ENCODE assay signal across 17 cellular contexts in the genomic region with DNA sequence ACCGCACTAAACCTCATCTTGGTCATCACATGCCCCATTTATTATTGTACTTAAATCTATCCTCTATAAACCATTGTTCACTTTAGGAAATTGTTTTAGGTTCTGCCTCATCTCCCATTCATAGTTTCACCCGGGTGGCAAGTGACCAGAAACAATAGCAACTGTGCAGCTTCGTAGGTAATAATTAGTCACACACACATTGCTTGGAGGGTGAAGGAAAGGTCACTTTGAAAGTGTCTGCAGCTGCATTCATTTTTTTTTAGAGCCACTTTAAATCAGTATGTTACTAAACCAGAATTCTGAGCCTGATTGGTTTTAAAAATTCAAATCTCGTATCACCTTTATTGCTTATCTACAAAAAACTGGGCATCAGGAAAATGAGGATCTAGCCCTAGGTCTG.
A peak's percentile ranks its signal among the peaks of the same experiment; 100 is the strongest.
DNase-seq lines count a peak whose midpoint lies in the region; ATAC-seq and TF ChIP-seq lines count a peak whose summit lies in the region.
"Had no signal": no experiment of that assay in that cellular context is flagged by ENCODE, and none has a peak within 500 bp of the region (broad histone marks: within the 10 kb centered on the region; RNA-seq: fewer than 3 reads in every experiment).

No MANE protein-coding gene starts in this region.

- no peak overlapping the region for H3K4me2 ChIP-seq in hepatocyte
- H3K4me2 ChIP-seq: BLaER1 had no signal

- no peaks in the 10 kb centered on the region for H3K9me2 ChIP-seq in hepatocyte (replicated peaks; ENCODE audit: insufficient read depth)

- H3K36me3 Mint-ChIP-seq in HFFc6 (ENCODE audit: low read depth) = peaks cover 5% of the 10 kb centered on the region; the same call in 1 of the 2 replicates

- H3K27ac ChIP-seq in SJSA1 (peak overlapping the region; percentile 34; the same call in 1 of the 2 replicates), hepatocyte (no peak overlapping the region), esophagus muscularis mucosa (replicated peaks in 1 of 4) (no peak overlapping the region)
- H3K27ac ChIP-seq: BLaER1, gastroesophageal sphincter had no signal

- 59% methylated on average over 4 of the region's 4 CpGs for WGBS in hepatocyte (ENCODE audit: low lambda C conversion rate, missing lambda C conversion rate)
- 66% methylated on average over 4 of the region's 4 CpGs for WGBS in esophagus muscularis mucosa

- peaks cover 93% of the 10 kb centered on the region; the same call in 1 of the 2 replicates for H3K4me1 Mint-ChIP-seq in HFFc6 (ENCODE audit: low read depth)
- H3K4me1 Mint-ChIP-seq: stimulated activated naive CD8-positive, alpha-beta T cell treated with anti-CD3 and anti-CD28 coated beads, Interleukin-15, amount 100 ng/mL, for 72 hours had no signal

- H3K9me3 Mint-ChIP-seq in HFFc6 = no peaks in the 10 kb centered on the region
- H3K9me3 Mint-ChIP-seq: activated T-cell treated with anti-CD3 and anti-CD28 coated beads, Interleukin-2, amount 50 U/mL, for 24 hours; dendritic cell treated with granulocyte-macrophage colony-stimulating factor and Interleukin-4, amounts not matched to agents 40 ng/mL and 50 ng/mL, for 4 days had no signal

- H3K27me3 Mint-ChIP-seq in HFFc6 (ENCODE audit: insufficient read depth) = peaks cover 12% of the 10 kb centered on the region
- H3K27me3 Mint-ChIP-seq: dendritic cell treated with granulocyte-macrophage colony-stimulating factor and Interleukin-4, amounts not matched to agents 40 ng/mL and 50 ng/mL, for 4 days; stimulated activated naive CD8-positive, alpha-beta T cell treated with anti-CD3 and anti-CD28 coated beads, Interleukin-15, amount 100 ng/mL, for 72 hours had no signal

- intact Hi-C loops in esophagus muscularis mucosa (cut with DNase I) = no loop called here

- H3K4me1 ChIP-seq in SJSA1 (replicated peaks) (peaks cover 54% of the 10 kb centered on the region), hepatocyte (ENCODE audit: insufficient read depth) (peaks cover 8% of the 10 kb centered on the region), esophagus muscularis mucosa (peaks cover 5 to 36% (median 12%) of the 10 kb centered on the region in 4 donors)
- H3K4me1 ChIP-seq: BLaER1 had no signal

- DNase-seq in COR-L47 (lab: John Stamatoyannopoulos, UW) (peak; percentile 55), HFFc6 (no peak), SJSA1 (ENCODE audit: low read depth in 1 of 2, low spot score in 2 of 2) (peak; percentile 43 to 46), kidney glomerular epithelial cell (lab: John Stamatoyannopoulos, UW) (peak; percentile 73), hepatocyte (ENCODE audit: low spot score) (no peak), middle frontal gyrus (ENCODE audit: extremely low spot score, low spot score) (no peak), esophagus muscularis mucosa (ENCODE audit: extremely low spot score) (no peak)
- DNase-seq: activated T-cell treated with anti-CD3 and anti-CD28 coated beads, Interleukin-2, amount 50 U/mL, for 24 hours; Kasumi-1; left cardiac atrium; small intestine; stimulated activated naive CD8-positive, alpha-beta T cell treated with anti-CD3 and anti-CD28 coated beads, Interleukin-15, amount 100 ng/mL, for 72 hours; T-helper 1 cell had no signal

- ATAC-seq in HG02763 (IDR thresholded peaks at IDR 0.05; ENCODE audit: unreplicated experiment) = no peak
- ATAC-seq: gastroesophageal sphincter; stimulated activated naive CD8-positive, alpha-beta T cell treated with anti-CD3 and anti-CD28 coated beads, Interleukin-15, amount 100 ng/mL, for 72 hours had no signal

- H3K4me3 ChIP-seq in SJSA1 = no peak overlapping the region
- H3K4me3 ChIP-seq in hepatocyte = no peak overlapping the region
- H3K4me3 ChIP-seq in esophagus muscularis mucosa = no peak overlapping the region
- H3K4me3 ChIP-seq: BLaER1, gastroesophageal sphincter had no signal

- no peak overlapping the region for H2AFZ ChIP-seq in hepatocyte

- TF ChIP-seq CTCF in HFFc6 (IDR thresholded peaks at IDR 0.05) = no peak
- TF ChIP-seq CTCF in hepatocyte (IDR thresholded peaks at IDR 0.05; ENCODE audit: poor library complexity) = no peak
- no peak for TF ChIP-seq CTCF in esophagus muscularis mucosa (IDR thresholded peaks at IDR 0.05)

- TF ChIP-seq POLR2A in esophagus muscularis mucosa (IDR thresholded peaks at IDR 0.05; ENCODE audit: low read depth) = no peak

- no peaks in the 10 kb centered on the region for H3K9me3 ChIP-seq in SJSA1 (replicated peaks)
- H3K9me3 ChIP-seq in hepatocyte (ENCODE audit: low read depth) = no peaks in the 10 kb centered on the region
- H3K9me3 ChIP-seq in esophagus muscularis mucosa = no peaks in the 10 kb centered on the region
- H3K9me3 ChIP-seq: BLaER1, gastroesophageal sphincter had no signal

- H3K79me2 ChIP-seq in hepatocyte = no peaks in the 10 kb centered on the region

- H4K20me1 ChIP-seq in hepatocyte (ENCODE audit: insufficient read depth, poor library complexity, severe bottlenecking) = no peaks in the 10 kb centered on the region
- H4K20me1 ChIP-seq: BLaER1 had no signal

- H3K36me3 ChIP-seq in SJSA1 (no peaks in the 10 kb centered on the region), hepatocyte (replicated peaks; ENCODE audit: insufficient read depth, low read depth) (no peaks in the 10 kb centered on the region), esophagus muscularis mucosa (no peaks in the 10 kb centered on the region)
- H3K36me3 ChIP-seq: BLaER1, gastroesophageal sphincter had no signal

- no peak for TF ChIP-seq EP300 in esophagus muscularis mucosa (IDR thresholded peaks at IDR 0.05)

- peak overlapping the region; percentile 45; the same call in 1 of the 2 replicates for H3K27ac Mint-ChIP-seq in HFFc6
- H3K27ac Mint-ChIP-seq: activated T-cell treated with anti-CD3 and anti-CD28 coated beads, Interleukin-2, amount 50 U/mL, for 24 hours; dendritic cell treated with granulocyte-macrophage colony-stimulating factor and Interleukin-4, amounts not matched to agents 40 ng/mL and 50 ng/mL, for 4 days had no signal

- H3K27me3 ChIP-seq in SJSA1 (replicated peaks) (no peaks in the 10 kb centered on the region), hepatocyte (no peaks in the 10 kb centered on the region), esophagus muscularis mucosa (no peaks in the 10 kb centered on the region)
- H3K27me3 ChIP-seq: BLaER1, gastroesophageal sphincter had no signal

- no peak overlapping the region; the same call in 1 of the 2 replicates for H3K4me3 Mint-ChIP-seq in HFFc6
- H3K4me3 Mint-ChIP-seq: activated T-cell treated with anti-CD3 and anti-CD28 coated beads, Interleukin-2, amount 50 U/mL, for 24 hours; dendritic cell treated with granulocyte-macrophage colony-stimulating factor and Interleukin-4, amounts not matched to agents 40 ng/mL and 50 ng/mL, for 4 days; stimulated activated naive CD8-positive, alpha-beta T cell treated with anti-CD3 and anti-CD28 coated beads, Interleukin-15, amount 100 ng/mL, for 72 hours had no signal

Comparison
In these comparisons a context has a peak if more than half of its experiments do, and no peak if none do; other contexts are left out.
1. DNase-seq: peak in COR-L47 (single experiment), SJSA1 (2 of 2) and kidney glomerular epithelial cell (single experiment); none in HFFc6 (single experiment), hepatocyte (single experiment), middle frontal gyrus (single experiment) and esophagus muscularis mucosa (single experiment).